In genomic region chr19:50977626-50978025, GRCh38 we compare ENCODE assay signal across 24 cellular contexts. TPM values are rescaled to one million over a fixed set of nuclear protein-coding genes. Genes with fewer than 3 reads are reported as not detected.
"Had no signal": no experiment of that assay in that cellular context is flagged by ENCODE, and none has a peak within 500 bp of the region (broad histone marks: within the 10 kb centered on the region; RNA-seq: fewer than 3 reads in every experiment).

No MANE protein-coding gene starts in this region.

- H3K4me3 ChIP-seq: breast epithelium, MG63 had no signal

- FAIRE-seq: RCC 7860 had no signal

- H3K9me3 ChIP-seq: breast epithelium, MG63 had no signal

- ATAC-seq: activated CD4-positive, alpha-beta T cell treated with anti-CD3 and anti-CD28 coated beads for 36 hours; T-cell had no signal

- H3K27me3 ChIP-seq: breast epithelium, MG63 had no signal

- H3K4me3 Mint-ChIP-seq: activated CD4-positive, alpha-beta memory T cell treated with anti-CD3 and anti-CD28 coated beads, Interleukin-2, amount 10 ng/mL, durations not matched to agents 7 days and 5 days; activated CD4-positive, alpha-beta T cell treated with anti-CD3 and anti-CD28 coated beads for 36 hours; activated naive CD4-positive, alpha-beta T cell treated with anti-CD3 and anti-CD28 coated beads, Interleukin-2, amount 50 U/mL, for 24 hours; T-cell had no signal

- H3K36me3 Mint-ChIP-seq: activated naive CD4-positive, alpha-beta T cell treated with anti-CD3 and anti-CD28 coated beads, Interleukin-2, amount 50 U/mL, for 24 hours; T-cell had no signal

- H3K27ac ChIP-seq: WERI-Rb-1 had no signal

- H3K9me3 Mint-ChIP-seq: activated CD4-positive, alpha-beta memory T cell treated with anti-CD3 and anti-CD28 coated beads, Interleukin-2, amount 10 ng/mL, durations not matched to agents 7 days and 5 days; activated naive CD4-positive, alpha-beta T cell treated with anti-CD3 and anti-CD28 coated beads, Interleukin-2, amount 50 U/mL, for 24 hours; T-cell had no signal

- DNase-seq: activated CD4-positive, alpha-beta memory T cell treated with anti-CD3 and anti-CD28 coated beads, Interleukin-2, amount 10 ng/mL, durations not matched to agents 7 days and 5 days; activated CD4-positive, alpha-beta T cell treated with anti-CD3 and anti-CD28 coated beads for 36 hours; activated CD4-positive, alpha-beta T cell treated with anti-CD3 and anti-CD28 coated beads, Interleukin-2, amount 50 U/mL, for 1 hour; activated naive CD4-positive, alpha-beta T cell; activated T-cell treated with anti-CD3 and anti-CD28 coated beads for 4 hours; activated T-cell treated with anti-CD3 and anti-CD28 coated beads, Interleukin-2, amount 50 U/mL, for 48 hours; aorta; caudate nucleus; MG63; MV-4-11; NCI-H1105; NCI-H1436; NCI-H187; NCI-H2081; NCI-H446; NCI-H524; SHP77 treated with DMSO at 0.1 percent for 48 hours; T-cell; T-helper 2 cell; WERI-Rb-1 had no signal

- H3K4me1 Mint-ChIP-seq: activated CD4-positive, alpha-beta memory T cell treated with anti-CD3 and anti-CD28 coated beads, Interleukin-2, amount 10 ng/mL, durations not matched to agents 7 days and 5 days; activated CD4-positive, alpha-beta T cell treated with anti-CD3 and anti-CD28 coated beads for 36 hours; activated naive CD4-positive, alpha-beta T cell treated with anti-CD3 and anti-CD28 coated beads, Interleukin-2, amount 50 U/mL, for 24 hours; T-cell had no signal

- H3K4me1 ChIP-seq: breast epithelium had no signal

- H3K36me3 ChIP-seq: breast epithelium, WERI-Rb-1 had no signal

- H3K27ac Mint-ChIP-seq: activated CD4-positive, alpha-beta memory T cell treated with anti-CD3 and anti-CD28 coated beads, Interleukin-2, amount 10 ng/mL, durations not matched to agents 7 days and 5 days; activated CD4-positive, alpha-beta T cell treated with anti-CD3 and anti-CD28 coated beads for 36 hours; activated naive CD4-positive, alpha-beta T cell treated with anti-CD3 and anti-CD28 coated beads, Interleukin-2, amount 50 U/mL, for 24 hours; T-cell had no signal

RNA-seq across cellular contexts. Expression of gene KLK7, which starts 6.1 kb away (rescaled TPM):
- total RNA-seq: activated CD4-positive, alpha-beta memory T cell treated with anti-CD3 and anti-CD28 coated beads, Interleukin-2, amount 10 ng/mL, durations not matched to agents 7 days and 5 days; activated CD4-positive, alpha-beta T cell treated with anti-CD3 and anti-CD28 coated beads for 36 hours; activated CD8-positive, alpha-beta memory T cell treated with anti-CD3 and anti-CD28 coated beads for 36 hours; aorta; T-cell had no signal
- polyA plus RNA-seq: aorta had no signal

RNA-seq across cellular contexts. Expression of gene KLK6, which starts 8.2 kb away (rescaled TPM):
- total RNA-seq: activated CD4-positive, alpha-beta memory T cell treated with anti-CD3 and anti-CD28 coated beads, Interleukin-2, amount 10 ng/mL, durations not matched to agents 7 days and 5 days; activated CD4-positive, alpha-beta T cell treated with anti-CD3 and anti-CD28 coated beads for 36 hours; activated CD8-positive, alpha-beta memory T cell treated with anti-CD3 and anti-CD28 coated beads for 36 hours; aorta; T-cell had no signal

RNA-seq across cellular contexts. Expression of gene KLK8, which starts 23.8 kb away (rescaled TPM):
- total RNA-seq: activated CD4-positive, alpha-beta memory T cell treated with anti-CD3 and anti-CD28 coated beads, Interleukin-2, amount 10 ng/mL, durations not matched to agents 7 days and 5 days; activated CD4-positive, alpha-beta T cell treated with anti-CD3 and anti-CD28 coated beads for 36 hours; activated CD8-positive, alpha-beta memory T cell treated with anti-CD3 and anti-CD28 coated beads for 36 hours; aorta; T-cell had no signal
- polyA plus RNA-seq: aorta had no signal

RNA-seq across cellular contexts. Expression of gene KLK5, which starts 24.8 kb away (rescaled TPM):
- total RNA-seq: activated CD4-positive, alpha-beta memory T cell treated with anti-CD3 and anti-CD28 coated beads, Interleukin-2, amount 10 ng/mL, durations not matched to agents 7 days and 5 days; activated CD4-positive, alpha-beta T cell treated with anti-CD3 and anti-CD28 coated beads for 36 hours; activated CD8-positive, alpha-beta memory T cell treated with anti-CD3 and anti-CD28 coated beads for 36 hours; aorta; T-cell had no signal
- polyA plus RNA-seq: aorta had no signal

RNA-seq across cellular contexts. Expression of gene KLK10, which starts 41.9 kb away (rescaled TPM):
- total RNA-seq: activated CD4-positive, alpha-beta memory T cell treated with anti-CD3 and anti-CD28 coated beads, Interleukin-2, amount 10 ng/mL, durations not matched to agents 7 days and 5 days; activated CD4-positive, alpha-beta T cell treated with anti-CD3 and anti-CD28 coated beads for 36 hours; activated CD8-positive, alpha-beta memory T cell treated with anti-CD3 and anti-CD28 coated beads for 36 hours; aorta; T-cell had no signal
